Comparison of ENCODE assay signal across 14 cellular contexts in genomic region chr10:77526861-77527617, GRCh38.
DNase-seq lines count a peak whose midpoint lies in the region; ATAC-seq, FAIRE-seq and TF ChIP-seq lines count a peak whose summit lies in the region.
"Had no signal": no experiment of that assay in that cellular context is flagged by ENCODE, and none has a peak within 500 bp of the region (broad histone marks: within the 10 kb centered on the region; RNA-seq: fewer than 3 reads in every experiment).

No MANE protein-coding gene starts in this region.

- CTCF ChIA-PET in HCT116 (lab: Charles Lee): no interaction called here

- H3K36me3 ChIP-seq in HCT116 (ENCODE audit: control insufficient read depth in 1 of 2, insufficient read depth in 2 of 2, low read length in 2 of 2): no peaks in the 10 kb centered on the region
- no peaks in the 10 kb centered on the region for H3K36me3 ChIP-seq in smooth muscle cell (ENCODE audit: low read depth)
- H3K36me3 ChIP-seq: lower lobe of right lung, suprapubic skin had no signal

- no peak overlapping the region for H3K4me3 ChIP-seq in HCT116 (replicated peaks in 1 of 2; ENCODE audit: low read depth in 1 of 2, low read length in 2 of 2)
- no peak overlapping the region for H3K4me3 ChIP-seq in smooth muscle cell
- H3K4me3 ChIP-seq: lower lobe of right lung, suprapubic skin had no signal

- H3K4me2 ChIP-seq in HCT116 (ENCODE audit: low read length) (peak overlapping the region; percentile 31), smooth muscle cell (no peak overlapping the region)

- H3K79me2 ChIP-seq in HCT116 (ENCODE audit: insufficient read depth, low read length) (no peaks in the 10 kb centered on the region), smooth muscle cell (ENCODE audit: low read depth) (no peaks in the 10 kb centered on the region)

- H3K4me1 Mint-ChIP-seq in chondrocyte (ENCODE audit: low read depth): peaks cover 89% of the 10 kb centered on the region
- H3K4me1 Mint-ChIP-seq in progenitor cell of endocrine pancreas (ENCODE audit: low read depth): peaks cover 4% of the 10 kb centered on the region
- H3K4me1 Mint-ChIP-seq: activated naive CD8-positive, alpha-beta T cell treated with anti-CD3 and anti-CD28 coated beads, Interleukin-2, amount 50 U/mL, for 24 hours had no signal

- ATAC-seq in HCT116: no peak
- ATAC-seq: activated naive CD8-positive, alpha-beta T cell treated with anti-CD3 and anti-CD28 coated beads, Interleukin-2, amount 50 U/mL, for 24 hours; lower lobe of right lung had no signal

- no TSS peak for BruUV-seq in HCT116 (replicated peaks; lab: Mats Ljungman, UMichigan)

- H3K36me3 Mint-ChIP-seq in chondrocyte (ENCODE audit: low read depth) (no peaks in the 10 kb centered on the region), progenitor cell of endocrine pancreas (ENCODE audit: insufficient read depth) (no peaks in the 10 kb centered on the region)

- H4K20me1 ChIP-seq in HCT116 (ENCODE audit: insufficient read depth): no peaks in the 10 kb centered on the region
- H4K20me1 ChIP-seq in smooth muscle cell (ENCODE audit: low read depth): no peaks in the 10 kb centered on the region

- H3K4me1 ChIP-seq in HCT116 (ENCODE audit: control insufficient read depth in 1 of 2, insufficient read depth in 2 of 2, low read length in 2 of 2): peaks cover 19 to 39% of the 10 kb centered on the region in 2 experiments
- no peaks in the 10 kb centered on the region for H3K4me1 ChIP-seq in smooth muscle cell (ENCODE audit: low read depth)

- POLR2A ChIA-PET in HCT116 (lab: Charles Lee): interaction anchor here (1.5 kb wide), 1 partner anchor 13 kb away, joined by 4 read pairs; no protein-coding TSS in a partner anchor

- H3K9me3 ChIP-seq in HCT116 (ENCODE audit: control insufficient read depth in 1 of 2, insufficient read depth in 1 of 2, low read depth in 1 of 2, low read length in 2 of 2) (no peaks in the 10 kb centered on the region), smooth muscle cell (replicated peaks; ENCODE audit: low read depth) (no peaks in the 10 kb centered on the region)
- H3K9me3 ChIP-seq: lower lobe of right lung, suprapubic skin had no signal

- H3K4me3 Mint-ChIP-seq in chondrocyte (ENCODE audit: unreplicated experiment): no peak overlapping the region
- H3K4me3 Mint-ChIP-seq in progenitor cell of endocrine pancreas (ENCODE audit: low read depth): no peak overlapping the region
- H3K4me3 Mint-ChIP-seq: activated naive CD8-positive, alpha-beta T cell treated with anti-CD3 and anti-CD28 coated beads, Interleukin-2, amount 50 U/mL, for 24 hours had no signal

- H3K27me3 Mint-ChIP-seq in chondrocyte (ENCODE audit: low read depth) (no peaks in the 10 kb centered on the region), progenitor cell of endocrine pancreas (peaks cover 22% of the 10 kb centered on the region)

- H3K27me3 ChIP-seq in HCT116 (ENCODE audit: insufficient read depth, low read length): no peaks in the 10 kb centered on the region
- no peaks in the 10 kb centered on the region for H3K27me3 ChIP-seq in smooth muscle cell (ENCODE audit: low read depth)
- H3K27me3 ChIP-seq: suprapubic skin had no signal

- TF ChIP-seq POLR2A in HCT116 (IDR thresholded peaks at IDR 0.05; ENCODE audit: borderline replicate concordance, extremely low read depth, insufficient read depth, insufficient read length): no peak

- TF ChIP-seq RAD21 in HCT116 (IDR thresholded peaks at IDR 0.05; ENCODE audit: low read depth): no peak

- intact Hi-C loops in HCT116 (cut with micrococcal nuclease): no loop called here

- 83% methylated on average over 6 of the region's 6 CpGs for WGBS in smooth muscle cell (ENCODE audit: low lambda C conversion rate)

- no peak for DNase-seq in HCT116 (ENCODE audit: low read depth, low spot score)
- DNase-seq in NCI-H1694 (lab: John Stamatoyannopoulos, UW): peak; percentile 17
- no peak for DNase-seq in chondrocyte (ENCODE audit: low spot score)
- no peak for DNase-seq in progenitor cell of endocrine pancreas (ENCODE audit: low spot score, unreplicated experiment)
- no peak for DNase-seq in frontal cortex (ENCODE audit: low spot score in 2 of 2)
- DNase-seq in ecto neural progenitor cell (ENCODE audit: low spot score): no peak
- DNase-seq in smooth muscle cell (lab: John Stamatoyannopoulos, UW; ENCODE audit: unreplicated experiment): no peak
- no peak for DNase-seq in SK-N-DZ (ENCODE audit: low spot score)
- DNase-seq: activated CD4-positive, alpha-beta T cell treated with anti-CD3 and anti-CD28 coated beads, Interleukin-2, amount 50 U/mL, for 4 hours; activated naive CD8-positive, alpha-beta T cell treated with anti-CD3 and anti-CD28 coated beads, Interleukin-2, amount 50 U/mL, for 24 hours; lower lobe of right lung; stimulated activated CD4-positive, alpha-beta T cell treated with anti-CD3 and anti-CD28 coated beads, Interleukin-1b, Interleukin-23, amount 100 ng/mL, for 48 hours had no signal

- no peaks in the 10 kb centered on the region for H3F3A ChIP-seq in smooth muscle cell (ENCODE audit: low read depth)

- no peak overlapping the region for H3K27ac ChIP-seq in HCT116 (ENCODE audit: low read depth, low read length)
- no peak overlapping the region for H3K27ac ChIP-seq in smooth muscle cell (ENCODE audit: low read depth)
- H3K27ac ChIP-seq: lower lobe of right lung, suprapubic skin had no signal

- H3K27ac Mint-ChIP-seq in chondrocyte (ENCODE audit: unreplicated experiment) (peak overlapping the region; percentile 65), progenitor cell of endocrine pancreas (peak overlapping the region; percentile 51)
- H3K27ac Mint-ChIP-seq: activated naive CD8-positive, alpha-beta T cell treated with anti-CD3 and anti-CD28 coated beads, Interleukin-2, amount 50 U/mL, for 24 hours had no signal

- TF ChIP-seq CTCF in HCT116 (IDR thresholded peaks at IDR 0.05 in 2 of 3, conservative IDR thresholded peaks at IDR 0.05 in 1 of 3; ENCODE audit: borderline replicate concordance in 1 of 3, insufficient read depth in 1 of 3, low read depth in 2 of 3, low read length in 2 of 3): no peak
- TF ChIP-seq CTCF in chondrocyte (IDR thresholded peaks at IDR 0.05): no peak
- no peak for TF ChIP-seq CTCF in progenitor cell of endocrine pancreas (IDR thresholded peaks at IDR 0.05; ENCODE audit: unreplicated experiment)
- no peak for TF ChIP-seq CTCF in smooth muscle cell (IDR thresholded peaks at IDR 0.05; ENCODE audit: borderline replicate concordance, insufficient read depth, poor library complexity, severe bottlenecking)

- no peak overlapping the region for H3K9ac ChIP-seq in HCT116 (ENCODE audit: low read length)
- no peak overlapping the region for H3K9ac ChIP-seq in smooth muscle cell (ENCODE audit: low read depth)

- no peak overlapping the region for H2AFZ ChIP-seq in HCT116 (ENCODE audit: low read depth, low read length, poor library complexity, severe bottlenecking)
- H2AFZ ChIP-seq in smooth muscle cell (ENCODE audit: low read depth): no peak overlapping the region

- no peak for FAIRE-seq in frontal cortex (lab: Jason Lieb, UNC)

- RAD21 ChIA-PET in HCT116 (lab: Charles Lee; ENCODE audit: low non-redundant PET in 1 of 2, low total read pairs in 2 of 2, uncharacterized antibody in 2 of 2, unreplicated experiment in 2 of 2): no interaction called here

- H3K9me3 Mint-ChIP-seq in chondrocyte (ENCODE audit: low read depth) (no peaks in the 10 kb centered on the region), progenitor cell of endocrine pancreas (ENCODE audit: low read depth) (no peaks in the 10 kb centered on the region)
- H3K9me3 Mint-ChIP-seq: activated naive CD8-positive, alpha-beta T cell treated with anti-CD3 and anti-CD28 coated beads, Interleukin-2, amount 50 U/mL, for 24 hours; nephron had no signal

- no peaks in the 10 kb centered on the region for H3K9me2 ChIP-seq in HCT116 (ENCODE audit: insufficient read depth)

TF ChIP-seq in HCT116, 20 proteins besides CTCF, POLR2A, EP300 and RAD21 (continues in another document):
- TF ChIP-seq MAX (IDR thresholded peaks at IDR 0.05): no peak
- no peak for TF ChIP-seq YY1 (IDR thresholded peaks at IDR 0.05; ENCODE audit: extremely low read depth, insufficient replicate concordance, low read depth, low read length)
- no peak for TF ChIP-seq POLR2AphosphoS5 (IDR thresholded peaks at IDR 0.05; ENCODE audit: low read depth, low read length)
- no peak for TF ChIP-seq SRF (IDR thresholded peaks at IDR 0.05; ENCODE audit: low read depth)
- TF ChIP-seq TCF7L2 (IDR thresholded peaks at IDR 0.05; ENCODE audit: borderline replicate concordance, extremely low read depth, insufficient read depth, insufficient read length): no peak
- TF ChIP-seq EZH2phosphoT487 (IDR thresholded peaks at IDR 0.05; ENCODE audit: borderline replicate concordance): no peak
- TF ChIP-seq ZFX (IDR thresholded peaks at IDR 0.05): no peak
- TF ChIP-seq, protein P1, sequence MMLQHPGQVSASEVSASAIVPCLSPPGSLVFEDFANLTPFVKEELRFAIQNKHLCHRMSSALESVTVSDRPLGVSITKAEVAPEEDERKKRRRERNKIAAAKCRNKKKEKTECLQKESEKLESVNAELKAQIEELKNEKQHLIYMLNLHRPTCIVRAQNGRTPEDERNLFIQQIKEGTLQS (IDR thresholded peaks at IDR 0.05): no peak
- no peak for TF ChIP-seq ZNF274 (IDR thresholded peaks at IDR 0.05; ENCODE audit: low read depth, low read length)
- no peak for TF ChIP-seq EGR1 (IDR thresholded peaks at IDR 0.05; ENCODE audit: low read depth)
- TF ChIP-seq ELF1 (IDR thresholded peaks at IDR 0.05; ENCODE audit: borderline replicate concordance, low read depth): no peak
- TF ChIP-seq ZBTB33 (IDR thresholded peaks at IDR 0.05; ENCODE audit: extremely low read depth, insufficient replicate concordance, low read length): no peak
- TF ChIP-seq FOSL1 (IDR thresholded peaks at IDR 0.05; ENCODE audit: low read depth): no peak
- no peak for TF ChIP-seq EZH2 (IDR thresholded peaks at IDR 0.05)
